ENCODE assay signal across 9 cellular contexts in genomic region chr4:99447079-99447478, GRCh38. TPM values are rescaled to one million over a fixed set of nuclear protein-coding genes. Genes with fewer than 3 reads are reported as not detected.
DNase-seq lines count a peak whose midpoint lies in the region; ATAC-seq and TF ChIP-seq lines count a peak whose summit lies in the region.
"Had no signal": no experiment of that assay in that cellular context is flagged by ENCODE, and none has a peak within 500 bp of the region (broad histone marks: within the 10 kb centered on the region; RNA-seq: fewer than 3 reads in every experiment).

No MANE protein-coding gene starts in this region.

- ATAC-seq in GM18867 (IDR thresholded peaks at IDR 0.05; ENCODE audit: unreplicated experiment) = peak; percentile 96

- no peak for TF ChIP-seq CTCF in HFFc6 (IDR thresholded peaks at IDR 0.05)

- H3K9me3 Mint-ChIP-seq in HFFc6 = peaks cover 10% of the 10 kb centered on the region

- no peaks in the 10 kb centered on the region for H3K4me1 Mint-ChIP-seq in HFFc6 (ENCODE audit: low read depth)

- H3K36me3 Mint-ChIP-seq in HFFc6 (ENCODE audit: low read depth) = no peaks in the 10 kb centered on the region

- 0 out of 2 replicates have a peak, but pooled peaks cover 2% of the 10 kb centered on the region for H3K27me3 Mint-ChIP-seq in HFFc6 (ENCODE audit: insufficient read depth)

- no peak overlapping the region for H3K27ac Mint-ChIP-seq in HFFc6

- no peak overlapping the region for H3K27ac ChIP-seq in caudate nucleus (ENCODE audit: low read depth, low read length)
- H3K27ac ChIP-seq: parathyroid adenoma had no signal

- H3K4me3 Mint-ChIP-seq in HFFc6 = no peak overlapping the region

- DNase-seq in HFFc6 (peak; percentile 12), MV-4-11 (lab: John Stamatoyannopoulos, UW) (peak; percentile 12), fibroblast of peridontal ligament (ENCODE audit: extremely low read depth) (peak; percentile 73), UCSD-AML1 (lab: John Stamatoyannopoulos, UW; ENCODE audit: unreplicated experiment) (no peak), cortex of kidney (lab: John Stamatoyannopoulos, UW) (no peak), caudate nucleus (lab: John Stamatoyannopoulos, UW) (no peak)
- DNase-seq in activated CD8-positive, alpha-beta memory T cell treated with anti-CD3 and anti-CD28 coated beads, Interleukin-2, amount 50 U/mL, for 4 hours = no peak

RNA-seq across cellular contexts. Expression of gene ADH7, which starts 11.9 kb away (rescaled TPM):
- total RNA-seq in HFFc6 (2021; fragmentation: NEBNext Ultra II Directional; extraction: Animal tissue kit (Norgen Biotek cat#: 25700)) = not detected

Comparison
In these comparisons a context has a peak if more than half of its experiments do, and no peak if none do; other contexts are left out.
1. DNase-seq: peak in HFFc6 (single experiment), MV-4-11 (single experiment) and fibroblast of peridontal ligament (single experiment); none in UCSD-AML1 (single experiment), activated CD8-positive, alpha-beta memory T cell treated with anti-CD3 and anti-CD28 coated beads, Interleukin-2, amount 50 U/mL, for 4 hours (single experiment), cortex of kidney (single experiment) and caudate nucleus (0 of 61).